8 cellular contexts compared by ENCODE assay signal in the genomic region with DNA sequence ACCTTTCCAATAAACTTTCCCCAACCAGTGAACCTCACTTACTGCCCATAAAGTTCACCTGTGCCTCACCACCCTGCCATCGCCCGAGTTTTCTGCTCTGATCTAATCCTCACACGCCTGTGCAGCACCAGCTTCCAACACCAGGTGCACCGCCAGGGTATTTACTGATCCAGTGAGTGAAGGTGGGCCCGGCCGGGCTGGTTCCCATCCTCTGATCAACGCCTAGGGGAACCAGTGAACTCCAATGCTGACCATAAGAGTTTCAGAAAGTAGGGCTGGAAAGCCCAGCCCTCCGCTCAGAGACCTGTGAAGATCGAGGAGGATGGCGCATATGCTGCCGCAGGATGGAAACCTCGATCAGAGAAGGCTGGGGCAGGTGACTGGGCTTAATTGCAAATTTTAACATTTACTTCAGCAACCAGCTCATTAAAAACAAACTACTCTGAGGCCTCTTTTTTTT. TPM values are rescaled to one million over a fixed set of nuclear protein-coding genes. Genes with fewer than 3 reads are reported as not detected.
DNase-seq lines count a peak whose midpoint lies in the region; ATAC-seq and TF ChIP-seq lines count a peak whose summit lies in the region.

No MANE protein-coding gene starts in this region.

- H3K4me3 ChIP-seq in esophagus muscularis mucosa: peak overlapping the region; percentile 67 to 77 (median 70)
- peak overlapping the region; percentile 54 to 66 (median 60) for H3K4me3 ChIP-seq in upper lobe of left lung

- H3K4me1 ChIP-seq in esophagus muscularis mucosa (peaks cover 23 to 44% (median 40%) of the 10 kb centered on the region in 4 donors), upper lobe of left lung (peaks cover 23 to 39% (median 31%) of the 10 kb centered on the region in 4 donors)

- TF ChIP-seq CTCF in esophagus muscularis mucosa (IDR thresholded peaks at IDR 0.05): peak; percentile 3 to 37 (median 30)
- TF ChIP-seq CTCF in upper lobe of left lung (IDR thresholded peaks at IDR 0.05): peak; percentile 23 to 79 (median 70)

- H3K27ac ChIP-seq in esophagus muscularis mucosa (replicated peaks in 1 of 4) (peak overlapping the region; percentile 89 to 95 (median 94)), upper lobe of left lung (peak overlapping the region; percentile 89 to 95 (median 94))

- peaks cover 0 to 4% (median 0%) of the 10 kb centered on the region in 4 donors for H3K36me3 ChIP-seq in esophagus muscularis mucosa
- H3K36me3 ChIP-seq in upper lobe of left lung: no peaks in the 10 kb centered on the region

- TF ChIP-seq POLR2A in esophagus muscularis mucosa (IDR thresholded peaks at IDR 0.05; ENCODE audit: low read depth) (no peak), upper lobe of left lung (IDR thresholded peaks at IDR 0.05) (peak in 1 of 4 donors; percentile 32)

- H3K9me3 ChIP-seq in esophagus muscularis mucosa (no peaks in the 10 kb centered on the region), upper lobe of left lung (no peaks in the 10 kb centered on the region)

- intact Hi-C loops in esophagus muscularis mucosa (cut with DNase I): no loop called here

- H3K27me3 ChIP-seq in esophagus muscularis mucosa (no peaks in the 10 kb centered on the region), upper lobe of left lung (no peaks in the 10 kb centered on the region)

- DNase-seq in NOMO-1 (lab: John Stamatoyannopoulos, UW; ENCODE audit: unreplicated experiment in 2 of 2) (peak; percentile 45 to 66), NOMO-1 treated with dmso at 0.1 percent for 144 hours (lab: John Stamatoyannopoulos, UW; ENCODE audit: unreplicated experiment) (no peak), NCI-H69 (lab: John Stamatoyannopoulos, UW) (peak; percentile 82), activated T-cell treated with anti-CD3 and anti-CD28 coated beads for 24 hours (ENCODE audit: low read depth) (peak; percentile 55), esophagus muscularis mucosa (ENCODE audit: extremely low spot score) (no peak), nucleus accumbens (lab: John Stamatoyannopoulos, UW) (peak in 29 of 56 donors; percentile 14 to 70 (median 50)), upper lobe of left lung (peak in 1 of 2 donors; percentile 70)

- peak; percentile 46 for ATAC-seq in HG03095 (IDR thresholded peaks at IDR 0.05; ENCODE audit: unreplicated experiment)
- peak; percentile 50 to 85 for ATAC-seq in upper lobe of left lung (ENCODE audit: low FRiP score in 2 of 2)

- 27% methylated on average over 7 of the region's 12 CpGs for WGBS in esophagus muscularis mucosa
- WGBS in upper lobe of left lung, 2 donors: 11 to 13% methylated on average over 10 to 12 of the region's 12 CpGs

- TF ChIP-seq EP300 in esophagus muscularis mucosa (IDR thresholded peaks at IDR 0.05) (no peak), upper lobe of left lung (IDR thresholded peaks at IDR 0.05) (no peak)

RNA-seq across cellular contexts. Expression of a gene that starts 0.7 kb away (rescaled TPM):
- total RNA-seq in esophagus muscularis mucosa (10 to 100 TPM; 28.5 to 39.4 (median 33.6) TPM), upper lobe of left lung (10 to 100 TPM; 10.5 to 38.4 (median 29.1) TPM)

RNA-seq across cellular contexts. Expression of a gene that starts 6.5 kb away (rescaled TPM):
- total RNA-seq in esophagus muscularis mucosa: 1,000 to 10,000 TPM; 5,145 to 8,531 (median 5,986) TPM
- total RNA-seq in upper lobe of left lung: 1,000 to 10,000 TPM in 5 of 6 donors, 100 to 1,000 TPM in 1; 665 to 1,935 (median 1,528) TPM

RNA-seq across cellular contexts. Expression of a gene that starts 23.6 kb away (rescaled TPM):
- total RNA-seq in esophagus muscularis mucosa (100 to 1,000 TPM; 151 to 245 (median 214) TPM), upper lobe of left lung (100 to 1,000 TPM in 5 of 6 donors, 10 to 100 TPM in 1; 73.9 to 132 (median 112) TPM)

RNA-seq across cellular contexts. Expression of a gene that starts 33.6 kb away (rescaled TPM):
- total RNA-seq in esophagus muscularis mucosa: 1 to 10 TPM; 5.0 to 7.9 (median 6.6) TPM
- 10 to 100 TPM in 2 of 6 donors, 1 to 10 TPM in 4; 2.1 to 22.0 (median 6.4) TPM for total RNA-seq in upper lobe of left lung

RNA-seq across cellular contexts. Expression of a gene that starts 35.3 kb away (rescaled TPM):
- 1,000 to 10,000 TPM; 1,962 to 4,166 (median 3,502) TPM for total RNA-seq in esophagus muscularis mucosa
- total RNA-seq in upper lobe of left lung: 1,000 to 10,000 TPM; 1,377 to 3,349 (median 3,110) TPM

Comparison
In these comparisons a context has a peak if more than half of its experiments do, and no peak if none do; other contexts are left out.
1. DNase-seq: peak in NOMO-1 (2 of 2), NCI-H69 (single experiment), activated T-cell treated with anti-CD3 and anti-CD28 coated beads for 24 hours (single experiment) and nucleus accumbens (29 of 56); none in NOMO-1 treated with dmso at 0.1 percent for 144 hours (single experiment) and esophagus muscularis mucosa (single experiment).